9 cellular contexts compared by ENCODE assay signal in genomic region chr10:125896088-125896934, GRCh38. TPM values are rescaled to one million over a fixed set of nuclear protein-coding genes. Genes with fewer than 3 reads are reported as not detected.
DNase-seq lines count a peak whose midpoint lies in the region; ATAC-seq and TF ChIP-seq lines count a peak whose summit lies in the region.
"Not testable (repeated sequence)": the region's sequence is repeated elsewhere in the genome, so short reads cannot be mapped to it uniquely, and the experiment has no call there.
"Had no signal": no experiment of that assay in that cellular context is flagged by ENCODE, and none has a peak within 500 bp of the region (broad histone marks: within the 10 kb centered on the region; RNA-seq: fewer than 3 reads in every experiment).

A gene with protein sequence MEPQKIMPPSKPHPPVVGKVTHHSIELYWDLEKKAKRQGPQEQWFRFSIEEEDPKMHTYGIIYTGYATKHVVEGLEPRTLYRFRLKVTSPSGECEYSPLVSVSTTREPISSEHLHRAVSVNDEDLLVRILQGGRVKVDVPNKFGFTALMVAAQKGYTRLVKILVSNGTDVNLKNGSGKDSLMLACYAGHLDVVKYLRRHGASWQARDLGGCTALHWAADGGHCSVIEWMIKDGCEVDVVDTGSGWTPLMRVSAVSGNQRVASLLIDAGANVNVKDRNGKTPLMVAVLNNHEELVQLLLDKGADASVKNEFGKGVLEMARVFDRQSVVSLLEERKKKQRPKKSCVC (plus strand): TSS chr10:125896564. CDS start chr10:125896643, 79 bp downstream.

- H3K23ac ChIP-seq in IMR-90 (ENCODE audit: low read depth, low read length) = not testable (repeated sequence)

- peak within 1 kb of the TSS; percentile 58; the same call in 1 of the 2 replicates for H4K91ac ChIP-seq in IMR-90 (ENCODE audit: insufficient read depth, low read depth, low read length)

- H2BK5ac ChIP-seq in IMR-90 (ENCODE audit: low read depth, low read length, poor library complexity, severe bottlenecking) = peak within 1 kb of the TSS; percentile 70

- peaks cover under 1 to 12% (median 9%) of the 10 kb centered on the region in 3 donors for H3K27me3 Mint-ChIP-seq in naive B cell

- 0 out of 2 replicates have a peak within 1 kb of the TSS, but pooled peaks have one; percentile 58 for H3K14ac ChIP-seq in IMR-90 (replicated peaks; ENCODE audit: low read depth, low read length)

- peak within 1 kb of the TSS; percentile 54; the same call in 1 of the 2 replicates for H3K4ac ChIP-seq in IMR-90 (ENCODE audit: low read depth, low read length)

- H3K27ac Mint-ChIP-seq in naive B cell = peak within 1 kb of the TSS; percentile 49 to 95 (median 88)

- ATAC-seq in GM21723 (IDR thresholded peaks at IDR 0.05; ENCODE audit: unreplicated experiment) (peak; percentile 88), IMR-90 (ENCODE audit: low read depth) (peak; percentile 91), naive B cell (ENCODE audit: low read depth in 2 of 2) (peak; percentile 80 to 83)

- not testable (repeated sequence) for H3K9me3 Mint-ChIP-seq in naive B cell

- H3K9me1 ChIP-seq in IMR-90 (ENCODE audit: insufficient read depth, low read length) = not testable (repeated sequence)

- H3K27ac ChIP-seq in IMR-90 (ENCODE audit: insufficient read depth, low read length) = peak within 1 kb of the TSS; percentile 86

- peak within 1 kb of the TSS in 1 of 2 experiments; percentile 54; a peak in 3 of 4 replicates for H4K8ac ChIP-seq in IMR-90 (ENCODE audit: low read depth in 2 of 2, low read length in 2 of 2)

- peak within 1 kb of the TSS; percentile 65 for H2AK9ac ChIP-seq in IMR-90 (replicated peaks; ENCODE audit: low read depth, low read length, poor library complexity)

- H3K18ac ChIP-seq in IMR-90 (ENCODE audit: low read depth, low read length) = not testable (repeated sequence)

- H2AFZ ChIP-seq in IMR-90 (replicated peaks; ENCODE audit: low read length, poor library complexity) = peak within 1 kb of the TSS; percentile 92

- intact Hi-C loops in IMR-90 (cut with micrococcal nuclease) = not testable (repeated sequence)

- BruUV-seq in IMR-90 (replicated peaks; lab: Mats Ljungman, UMichigan) = not testable (repeated sequence)

- H2AK5ac ChIP-seq in IMR-90 (ENCODE audit: low read depth, low read length) = not testable (repeated sequence)

- H3K9me3 ChIP-seq in IMR-90 (ENCODE audit: control insufficient read depth, insufficient read depth, low read length) = not testable (repeated sequence)

- H3K36me3 Mint-ChIP-seq in naive B cell = not testable (repeated sequence)

- not testable (repeated sequence) for H2BK20ac ChIP-seq in IMR-90 (ENCODE audit: low read depth, low read length)

- H3K9ac ChIP-seq in IMR-90 (ENCODE audit: low read depth, low read length) = peak within 1 kb of the TSS; percentile 62

- H3K4me1 Mint-ChIP-seq in naive B cell = peaks cover 11 to 21% (median 19%) of the 10 kb centered on the region in 3 donors

- not testable (repeated sequence) for H3K27me3 ChIP-seq in IMR-90 (ENCODE audit: control insufficient read depth, insufficient read depth, low read length)

- H2BK120ac ChIP-seq in IMR-90 (ENCODE audit: low read depth, low read length) = not testable (repeated sequence)

- DNase-seq in DMS53 (lab: John Stamatoyannopoulos, UW) (peak; percentile 96), IMR-90 (peak; percentile 81), SHP77 (lab: John Stamatoyannopoulos, UW) (peak; percentile 73 to 80), fibroblast of pulmonary artery (ENCODE audit: low read depth) (peak; percentile 88), naive B cell (peak; percentile 81)
- DNase-seq in activated T-helper 9 cell treated with anti-CD3 and anti-CD28 coated beads, Interleukin-2, amount 50 U/mL, for 16 hours (ENCODE audit: low read depth) = peak; percentile 55
- DNase-seq in stimulated activated CD8-positive, alpha-beta memory T cell treated with anti-CD3 and anti-CD28 coated beads, Interleukin-7, amount 100 ng/mL, for 1 hour (ENCODE audit: low read depth in 2 of 2) = peak; percentile 47 to 56

- H3K79me1 ChIP-seq in IMR-90 (ENCODE audit: low read depth in 1 of 2, low read length in 2 of 2) = not testable (repeated sequence)

- in situ Hi-C loops in IMR-90 (cut with MboI; ENCODE audit: low sequenced_read_pairs) = not testable (repeated sequence)

- H3K4me3 ChIP-seq in IMR-90 (ENCODE audit: insufficient read depth, low read depth, low read length) (peak within 1 kb of the TSS; percentile 54), fibroblast of pulmonary artery (replicated peaks; ENCODE audit: low read depth, low read length) (peak within 1 kb of the TSS; percentile 75)

- not testable (repeated sequence) for H4K5ac ChIP-seq in IMR-90 (ENCODE audit: low read depth, low read length)

- not testable (repeated sequence) for H3K4me1 ChIP-seq in IMR-90 (ENCODE audit: control insufficient read depth, insufficient read depth, low read length)

- POLR2A ChIA-PET in IMR-90 (lab: Charles Lee; ENCODE audit: unreplicated experiment) = not testable (repeated sequence)

- CTCF ChIA-PET in IMR-90 (lab: Yijun Ruan, JAX) = not testable (repeated sequence)

- H2BK15ac ChIP-seq in IMR-90 (ENCODE audit: low read depth, low read length) = not testable (repeated sequence)

- dilution Hi-C loops in IMR-90 (cut with HindIII; ENCODE audit: low sequenced_read_pairs, unreplicated experiment) = not testable (repeated sequence)

- H3K36me3 ChIP-seq in IMR-90 (ENCODE audit: control insufficient read depth, insufficient read depth, low read length) = not testable (repeated sequence)

- H4K20me1 ChIP-seq in IMR-90 (ENCODE audit: insufficient read depth, low read length) = not testable (repeated sequence)

- not testable (repeated sequence) for TF ChIP-seq POLR2A in IMR-90 (IDR thresholded peaks at IDR 0.05; ENCODE audit: low read depth, low read length)

- H3K4me3 Mint-ChIP-seq in naive B cell = peak within 1 kb of the TSS; percentile 84 to 96 (median 92)

- not testable (repeated sequence) for TF ChIP-seq RAD21 in IMR-90 (IDR thresholded peaks at IDR 0.05; ENCODE audit: low read length)

- peak within 1 kb of the TSS; percentile 83 for H3K56ac ChIP-seq in IMR-90 (ENCODE audit: extremely low read depth, insufficient read depth, low read length)

- WGBS in IMR-90 (ENCODE audit: extremely low coverage in 2 of 2, insufficient read length in 1 of 2), 2 experiments = 16% methylated on average over 91 of the region's 106 CpGs; no CpG with 5 or more reads in 1 of the 2 experiments

- peak within 1 kb of the TSS; percentile 93 for H3K4me2 ChIP-seq in IMR-90 (ENCODE audit: low read depth, low read length)

- TF ChIP-seq CTCF in IMR-90 (conservative IDR thresholded peaks at IDR 0.05; ENCODE audit: low read depth, low read length); fibroblast of pulmonary artery (IDR thresholded peaks at IDR 0.05; ENCODE audit: low read length, missing control alignments): not testable (repeated sequence)

TF ChIP-seq in IMR-90, 13 proteins besides CTCF, POLR2A, EP300 and RAD21:
- TF ChIP-seq MXI1 (IDR thresholded peaks at IDR 0.05; ENCODE audit: borderline replicate concordance, low read depth, low read length) = peak; percentile 50; the same call in 1 of the 2 replicates
- peak; percentile 25; the same call in 1 of the 2 replicates for TF ChIP-seq MAZ (IDR thresholded peaks at IDR 0.05; ENCODE audit: borderline replicate concordance, low read depth, low read length)

RNA-seq across cellular contexts. Expression of the gene that starts here (rescaled TPM):
- 0.90 and 1.9 TPM in 2 replicates for total RNA-seq in IMR-90 (2012; rRNA removed)
- 2.0 and 2.2 TPM in 2 replicates for polyA plus RNA-seq in IMR-90 (2012; rRNA removed)
- polyA plus RNA-seq in IMR-90 (2012; cell fraction: cytosol; rRNA removed) = 0.56 and 0.67 TPM in 2 replicates
- polyA plus RNA-seq in IMR-90 (2012; cell fraction: nucleus; rRNA removed; ENCODE audit: low replicate concordance) = 1.0 and 7.5 TPM in 2 replicates
- not detected for polyA plus RNA-seq in naive B cell (ENCODE audit: low read depth in 6 of 6)
- total RNA-seq: T-helper 1 cell treated with Interleukin-12 subunit alpha and Interleukin-12 subunit beta and Interleukin-4 antibody, amounts not matched to agents 30 ng/mL and 1 ng/mL, for 36 hours had no signal

Comparison
In these comparisons a context has a peak if more than half of its experiments do, and no peak if none do; other contexts are left out.
1. Peak in every context shown above with its lines: DNase-seq, ATAC-seq, H3K4me3 ChIP-seq and H3K27ac ChIP-seq.
2. Peak in DNase-seq and ATAC-seq in naive B cell; RNA of the gene not detected or under 1 TPM.